17 cellular contexts compared by ENCODE assay signal in the genomic region with DNA sequence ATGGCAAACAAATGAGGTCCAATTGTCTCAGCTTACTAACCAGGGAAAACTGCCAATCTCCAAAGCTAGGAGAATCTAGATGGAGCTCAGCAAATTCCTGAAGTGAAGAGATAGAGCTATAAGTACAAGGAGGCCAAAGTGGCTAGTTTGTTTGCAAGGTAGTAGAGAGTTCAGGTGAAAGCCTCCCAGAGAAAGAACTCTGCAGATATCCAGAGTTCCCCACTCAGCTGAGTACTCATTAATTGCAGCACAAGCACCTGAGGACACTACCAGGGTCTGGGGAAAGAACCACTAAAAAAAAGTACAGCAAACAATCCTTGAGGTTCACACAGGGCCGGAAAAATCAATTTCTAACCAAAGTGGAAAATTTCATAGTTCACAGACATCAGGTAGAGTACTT.
"Had no signal": no experiment of that assay in that cellular context is flagged by ENCODE, and none has a peak within 500 bp of the region (broad histone marks: within the 10 kb centered on the region; RNA-seq: fewer than 3 reads in every experiment).

No MANE protein-coding gene starts in this region.

- H3K36me3 ChIP-seq: esophagus muscularis mucosa, right lobe of liver, tibial artery, upper lobe of right lung, vagina had no signal

- H3K4me1 ChIP-seq: esophagus muscularis mucosa, parathyroid adenoma, psoas muscle, right lobe of liver, upper lobe of right lung, vagina had no signal

- ATAC-seq: foreskin keratinocyte; naive thymus-derived CD4-positive, alpha-beta T cell; psoas muscle; stimulated activated memory B cell treated with anti-CD40 and anti-IgM and Interleukin-4, amounts not matched to agents 10 μg/mL and 1 μg/mL and 100 μg/mL, for 72 hours; upper lobe of right lung had no signal

- H2AFZ ChIP-seq: parathyroid adenoma had no signal

- DNase-seq: effector memory CD4-positive, alpha-beta T cell; foreskin keratinocyte; mammary epithelial cell; naive thymus-derived CD4-positive, alpha-beta T cell; nephron progenitor cell; psoas muscle; retina; right lobe of liver; stimulated activated CD4-positive, alpha-beta T cell treated with anti-CD3 and anti-CD28 coated beads, Interleukin-1b, Interleukin-23, amount 100 ng/mL, for 48 hours; stimulated activated CD4-positive, alpha-beta T cell treated with anti-CD3 and anti-CD28 coated beads, Interleukin-4, amount 100 ng/mL, for 24 hours; tibial artery; upper lobe of right lung had no signal

- H3K27me3 ChIP-seq: esophagus muscularis mucosa, right lobe of liver, tibial artery, upper lobe of right lung, vagina had no signal

- H3K27ac ChIP-seq: epithelial cell of prostate, esophagus muscularis mucosa, foreskin keratinocyte, parathyroid adenoma, psoas muscle, right lobe of liver, tibial artery, upper lobe of right lung, vagina had no signal

- H3K79me2 ChIP-seq: parathyroid adenoma had no signal

- H3K9me3 ChIP-seq: right lobe of liver, upper lobe of right lung, vagina had no signal

- H3K4me3 ChIP-seq: esophagus muscularis mucosa, psoas muscle, right lobe of liver, tibial artery, upper lobe of right lung, vagina had no signal

- H3K9ac ChIP-seq: parathyroid adenoma had no signal
